In genomic region chr11:134322553-134322952, GRCh38 we compare ENCODE assay signal across 9 cellular contexts. TPM values are rescaled to one million over a fixed set of nuclear protein-coding genes. Genes with fewer than 3 reads are reported as not detected.
"Had no signal": no experiment of that assay in that cellular context is flagged by ENCODE, and none has a peak within 500 bp of the region (broad histone marks: within the 10 kb centered on the region; RNA-seq: fewer than 3 reads in every experiment).

No MANE protein-coding gene starts in this region.

- DNase-seq: GDM1, GF-D8 had no signal

- FAIRE-seq: G401.6, GM12878, GM12891, GM12892, GM18507, GM19239 had no signal

- ATAC-seq: GM12878 had no signal

- H3K4me3 ChIP-seq: GM12878 had no signal

RNA-seq across cellular contexts. Expression of gene GLB1L3, which starts 46.4 kb away (rescaled TPM):
- total RNA-seq: G401 had no signal
